ENCODE assay signal across 8 cellular contexts in the genomic region with DNA sequence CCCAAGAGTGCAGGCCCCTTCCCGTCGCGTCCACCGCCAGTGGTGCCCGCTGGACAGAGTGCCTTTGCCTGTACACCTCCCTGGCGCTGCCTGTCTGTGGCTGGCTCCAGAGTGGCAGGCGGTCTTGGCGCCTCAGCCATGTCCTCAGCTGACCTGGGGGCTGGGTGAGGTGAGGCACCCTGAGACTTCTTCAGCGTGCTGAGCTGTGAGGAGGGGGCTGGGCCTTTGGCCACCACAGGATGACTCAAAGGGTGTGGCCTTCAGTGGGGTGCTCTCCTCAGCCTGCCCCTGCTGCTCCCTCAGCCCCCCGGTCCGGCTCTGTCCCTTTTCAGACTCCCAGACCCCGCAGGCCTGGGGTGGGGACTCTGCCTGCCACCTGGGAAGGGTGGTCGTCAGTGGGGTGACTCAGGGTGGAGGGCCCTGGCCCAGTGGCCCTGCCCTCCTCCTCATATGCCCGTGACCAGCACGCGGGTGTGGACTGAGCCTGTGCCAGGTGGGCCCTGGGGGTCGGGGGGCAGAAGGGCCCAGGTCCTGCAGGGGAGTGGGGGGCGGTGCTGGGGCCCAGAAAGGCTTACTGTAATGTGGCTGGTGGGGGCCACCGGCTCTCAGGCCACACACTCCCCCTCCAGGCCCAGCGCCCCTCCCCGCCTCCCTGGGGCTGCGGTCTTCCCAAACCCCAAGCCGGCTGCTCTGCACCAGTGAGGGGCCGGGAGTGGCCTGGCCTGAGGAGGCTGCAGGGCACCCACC. TPM values are rescaled to one million over a fixed set of nuclear protein-coding genes. Genes with fewer than 3 reads are reported as not detected.
A peak's percentile ranks its signal among the peaks of the same experiment; 100 is the strongest.
DNase-seq lines count a peak whose midpoint lies in the region; ATAC-seq and TF ChIP-seq lines count a peak whose summit lies in the region.

No MANE protein-coding gene starts in this region.

- ATAC-seq in GM21381 (IDR thresholded peaks at IDR 0.05; ENCODE audit: unreplicated experiment) = no peak
- ATAC-seq in GM21619 (IDR thresholded peaks at IDR 0.05; ENCODE audit: unreplicated experiment) = no peak

- H3K4me1 ChIP-seq in testis = peaks cover 47% of the 10 kb centered on the region

- H3K9me3 ChIP-seq in testis = no peaks in the 10 kb centered on the region

- in situ Hi-C loops in Caki2 (cut with HindIII; ENCODE audit: low pct_unique_long_range_greater_than_20kb, low sequenced_read_pairs) = no loop called here

- no peak for TF ChIP-seq CTCF in testis (IDR thresholded peaks at IDR 0.05)

- peak; percentile 61 for DNase-seq in Caki2 (ENCODE audit: low read depth)
- peak; percentile 17 for DNase-seq in NCI-H1694 (lab: John Stamatoyannopoulos, UW)
- DNase-seq in astrocyte of the hippocampus (ENCODE audit: low read depth, low spot score) = peak; percentile 59
- DNase-seq in testis = peak; percentile 79
- DNase-seq in NCI-H2107 (lab: John Stamatoyannopoulos, UW) = no peak

- H3K27ac ChIP-seq in layer of hippocampus (ENCODE audit: low read depth, low read length) (peak overlapping the region; percentile 85), testis (peak overlapping the region; percentile 95)

- intact Hi-C loops in testis (cut with DNase I; ENCODE audit: low total_unique reads) = no loop called here

- TF ChIP-seq POLR2A in testis (IDR thresholded peaks at IDR 0.05) = no peak

- no peaks in the 10 kb centered on the region for H3K27me3 ChIP-seq in layer of hippocampus (ENCODE audit: control insufficient read depth, insufficient read depth, low read length)
- H3K27me3 ChIP-seq in testis = no peaks in the 10 kb centered on the region

- H3K4me3 ChIP-seq in testis = peak overlapping the region; percentile 32 to 52

- H3K36me3 ChIP-seq in testis (ENCODE audit: low read depth, missing control alignments) = no peaks in the 10 kb centered on the region

- WGBS in testis, 2 donors = 63 to 88% methylated on average over 6 to 23 of the region's 24 CpGs

RNA-seq across cellular contexts. Expression of gene CRELD2, which starts 15.9 kb away (rescaled TPM):
- 44.7 and 60.4 TPM in 2 replicates for total RNA-seq in Caki2 (2014; rRNA removed; shearing (Covaris generic); ENCODE audit: low replicate concordance)
- total RNA-seq in testis = 10 to 100 TPM; 57.9 to 64.2 TPM
- polyA plus RNA-seq in testis (ENCODE audit: insufficient read depth, low read depth, low replicate concordance) = 58.3 TPM

RNA-seq across cellular contexts. Expression of gene ALG12, which starts 16.1 kb away (rescaled TPM):
- total RNA-seq in Caki2 (2014; rRNA removed; shearing (Covaris generic); ENCODE audit: low replicate concordance) = 39.1 and 45.1 TPM in 2 replicates
- total RNA-seq in testis = 10 to 100 TPM; 11.9 to 18.3 TPM
- polyA plus RNA-seq in testis (ENCODE audit: insufficient read depth, low read depth, low replicate concordance) = 10.6 TPM

RNA-seq across cellular contexts. Expression of gene PIM3, which starts 26.3 kb away (rescaled TPM):
- total RNA-seq in Caki2 (2014; rRNA removed; shearing (Covaris generic); ENCODE audit: low replicate concordance) = 138 and 142 TPM in 2 replicates
- total RNA-seq in testis = 10 to 100 TPM; 68.2 to 89.9 TPM
- 50.8 TPM for polyA plus RNA-seq in testis (ENCODE audit: insufficient read depth, low read depth, low replicate concordance)
